In genomic region chr6:96787846-96788580, GRCh38 we compare ENCODE assay signal across 2 cellular contexts.
TF ChIP-seq lines count a peak whose summit lies in the region.

No MANE protein-coding gene starts in this region.

TF ChIP-seq in GM23338, 12 proteins besides CTCF, POLR2A, EP300 and RAD21:
- TF ChIP-seq ZNF462 (CRISPR knock-in tag; IDR thresholded peaks at IDR 0.05) (no peak), JUNB (IDR thresholded peaks at IDR 0.05; ENCODE audit: unreplicated experiment) (no peak), NANOG (IDR thresholded peaks at IDR 0.05; ENCODE audit: borderline replicate concordance) (no peak), EZH2phosphoT487 (IDR thresholded peaks at IDR 0.05; ENCODE audit: unreplicated experiment) (no peak), STAT1 (IDR thresholded peaks at IDR 0.05; ENCODE audit: unreplicated experiment) (no peak), CREB1 (CRISPR knock-in tag; IDR thresholded peaks at IDR 0.05; ENCODE audit: low read depth) (no peak), POLR2AphosphoS5 (IDR thresholded peaks at IDR 0.05; ENCODE audit: low read depth) (no peak), ZNF331 (CRISPR knock-in tag; IDR thresholded peaks at IDR 0.05; ENCODE audit: low read depth) (no peak), REST (IDR thresholded peaks at IDR 0.05; ENCODE audit: unreplicated experiment) (no peak), ZNF114 (CRISPR knock-in tag; IDR thresholded peaks at IDR 0.05) (no peak), ETS1 (IDR thresholded peaks at IDR 0.05) (no peak), EZH2 (IDR thresholded peaks at IDR 0.05; ENCODE audit: low read depth, unreplicated experiment) (no peak)

TF ChIP-seq in WTC11, 78 proteins besides CTCF, POLR2A, EP300 and RAD21 (continued from another document):
- TF ChIP-seq E2F1 (CRISPR knock-in tag; IDR thresholded peaks at IDR 0.05): no peak
- TF ChIP-seq ATF3 (CRISPR knock-in tag; conservative IDR thresholded peaks at IDR 0.05): no peak
- no peak for TF ChIP-seq RELA (CRISPR knock-in tag; IDR thresholded peaks at IDR 0.05; ENCODE audit: borderline replicate concordance)
- TF ChIP-seq ZNF512 (CRISPR knock-in tag; IDR thresholded peaks at IDR 0.05; ENCODE audit: borderline replicate concordance): no peak
TF ChIP-seq in WTC11: peak in this region for 0.
